Comparison of ENCODE assay signal across 27 cellular contexts in genomic region chr20:63142933-63143332, GRCh38.
"Had no signal": no experiment of that assay in that cellular context is flagged by ENCODE, and none has a peak within 500 bp of the region (broad histone marks: within the 10 kb centered on the region; RNA-seq: fewer than 3 reads in every experiment).

No MANE protein-coding gene starts in this region.

- H3K4me3 ChIP-seq: MG63, SJCRH30 had no signal

- DNase-seq: IMR-90; Karpas-422; KG1; MG63; NCI-H1092; NCI-H1105 treated with DMSO at 0.1 percent for 48 hours; NCI-H1417 treated with DMSO at 0.1 percent for 48 hours; NCI-H146; NCI-H1694 treated with DMSO at 0.1 percent for 48 hours; NCI-H1930; NCI-H2081; NCI-H2171; NCI-H226; NCI-H446; NCI-H510A; NCI-H524 treated with DMSO at 0.1 percent for 48 hours; NCI-H69; NCI-H774; NK-92 treated with Interleukin-12 subunit alpha and Interleukin-12 subunit beta, amount 100 ng/mL, for 24 hours; PC-3; SHP77 treated with DMSO at 0.1 percent for 48 hours; SJCRH30 had no signal

- H3K4me1 ChIP-seq: SJCRH30 had no signal

- ATAC-seq: HepG2, Panc1, PC-3, Right ventricle myocardium inferior, SK-N-SH treated with all-trans-retinoic acid at 6 μM for 48 hours had no signal

- H3K27ac ChIP-seq: RWPE1, SJCRH30 had no signal

- H3K36me3 ChIP-seq: MG63, SJCRH30 had no signal
